ENCODE assay signal across 28 cellular contexts in the genomic region with DNA sequence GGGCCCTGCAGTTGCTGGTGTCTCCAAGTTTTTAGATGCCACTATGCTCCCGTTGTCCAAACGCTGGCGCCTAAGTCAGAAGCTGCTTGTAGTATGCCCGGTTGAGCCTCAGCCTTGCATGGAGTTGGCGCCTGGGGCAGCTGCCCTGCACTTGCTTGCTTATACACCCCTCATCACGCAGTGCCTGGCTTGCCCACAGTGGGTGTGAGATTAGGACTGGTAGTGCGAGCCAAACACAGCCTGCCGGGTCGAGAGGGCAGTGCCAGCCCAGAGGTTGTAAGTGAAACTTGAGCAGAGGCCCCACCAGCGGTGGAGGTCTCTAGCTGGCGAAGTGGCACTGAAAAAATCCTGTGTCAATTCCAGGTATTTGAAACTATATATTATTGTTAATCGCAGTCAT.
"Had no signal": no experiment of that assay in that cellular context is flagged by ENCODE, and none has a peak within 500 bp of the region (broad histone marks: within the 10 kb centered on the region; RNA-seq: fewer than 3 reads in every experiment).

No MANE protein-coding gene starts in this region.

- H3K9me3 Mint-ChIP-seq: dendritic cell treated with granulocyte-macrophage colony-stimulating factor and Interleukin-4, amounts not matched to agents 40 ng/mL and 50 ng/mL, for 4 days had no signal

- H3K4me3 Mint-ChIP-seq: activated CD4-positive, alpha-beta memory T cell treated with anti-CD3 and anti-CD28 coated beads, Interleukin-2, amount 10 ng/mL, durations not matched to agents 7 days and 5 days; activated CD4-positive, alpha-beta T cell treated with anti-CD3 and anti-CD28 coated beads, Interleukin-2, amount 10 ng/mL, durations not matched to agents 7 days and 5 days; activated naive CD4-positive, alpha-beta T cell treated with anti-CD3 and anti-CD28 coated beads, Interleukin-2, amount 10 ng/mL, durations not matched to agents 7 days and 5 days; activated naive CD8-positive, alpha-beta T cell treated with anti-CD3 and anti-CD28 coated beads, Interleukin-2, amount 10 ng/mL, durations not matched to agents 7 days and 5 days; activated T-cell treated with anti-CD3 and anti-CD28 coated beads, Interleukin-2, amount 50 U/mL, for 24 hours; activated T-cell treated with anti-CD3 and anti-CD28 coated beads, Interleukin-2, amount 50 U/mL, for 72 hours; brain; dendritic cell treated with granulocyte-macrophage colony-stimulating factor and Interleukin-4, amounts not matched to agents 40 ng/mL and 50 ng/mL, for 4 days had no signal

- H3K4me1 ChIP-seq: ascending aorta, breast epithelium, colonic mucosa, esophagus squamous epithelium, gastroesophageal sphincter had no signal

- H3K27me3 Mint-ChIP-seq: activated CD4-positive, alpha-beta memory T cell treated with anti-CD3 and anti-CD28 coated beads, Interleukin-2, amount 10 ng/mL, durations not matched to agents 7 days and 5 days; activated CD4-positive, alpha-beta T cell treated with anti-CD3 and anti-CD28 coated beads, Interleukin-2, amount 10 ng/mL, durations not matched to agents 7 days and 5 days; activated naive CD4-positive, alpha-beta T cell treated with anti-CD3 and anti-CD28 coated beads, Interleukin-2, amount 10 ng/mL, durations not matched to agents 7 days and 5 days; activated naive CD8-positive, alpha-beta T cell treated with anti-CD3 and anti-CD28 coated beads, Interleukin-2, amount 10 ng/mL, durations not matched to agents 7 days and 5 days; activated T-cell treated with anti-CD3 and anti-CD28 coated beads, Interleukin-2, amount 50 U/mL, for 24 hours; brain; dendritic cell treated with granulocyte-macrophage colony-stimulating factor and Interleukin-4, amounts not matched to agents 40 ng/mL and 50 ng/mL, for 4 days had no signal

- H3K4me1 Mint-ChIP-seq: activated CD4-positive, alpha-beta memory T cell treated with anti-CD3 and anti-CD28 coated beads, Interleukin-2, amount 10 ng/mL, durations not matched to agents 7 days and 5 days; activated CD4-positive, alpha-beta T cell treated with anti-CD3 and anti-CD28 coated beads, Interleukin-2, amount 10 ng/mL, durations not matched to agents 7 days and 5 days; activated naive CD4-positive, alpha-beta T cell treated with anti-CD3 and anti-CD28 coated beads, Interleukin-2, amount 10 ng/mL, durations not matched to agents 7 days and 5 days; activated naive CD8-positive, alpha-beta T cell treated with anti-CD3 and anti-CD28 coated beads, Interleukin-2, amount 10 ng/mL, durations not matched to agents 7 days and 5 days had no signal

- H3K9me3 ChIP-seq: ascending aorta, breast epithelium, colonic mucosa, esophagus squamous epithelium, gastroesophageal sphincter had no signal

- H3K4me3 ChIP-seq: ascending aorta, breast epithelium, cardiac muscle cell, colonic mucosa, dorsolateral prefrontal cortex, esophagus squamous epithelium, gastroesophageal sphincter had no signal

- ATAC-seq: activated naive CD4-positive, alpha-beta T cell treated with anti-CD3 and anti-CD28 coated beads, Interleukin-2, amount 50 U/mL, for 72 hours; activated T-cell treated with anti-CD3 and anti-CD28 coated beads, Interleukin-2, amount 50 U/mL, for 72 hours; gastroesophageal sphincter had no signal

- H3K36me3 ChIP-seq: breast epithelium, colonic mucosa had no signal

- H3K27me3 ChIP-seq: ascending aorta, breast epithelium, cardiac muscle cell, colonic mucosa, dorsolateral prefrontal cortex, esophagus squamous epithelium, gastroesophageal sphincter had no signal

- H3K27ac ChIP-seq: ascending aorta, breast epithelium, cardiac muscle cell, colonic mucosa, epithelial cell of prostate, esophagus squamous epithelium, gastroesophageal sphincter had no signal

- H3K27ac Mint-ChIP-seq: activated CD4-positive, alpha-beta memory T cell treated with anti-CD3 and anti-CD28 coated beads, Interleukin-2, amount 10 ng/mL, durations not matched to agents 7 days and 5 days; activated CD4-positive, alpha-beta T cell treated with anti-CD3 and anti-CD28 coated beads, Interleukin-2, amount 10 ng/mL, durations not matched to agents 7 days and 5 days; activated naive CD4-positive, alpha-beta T cell treated with anti-CD3 and anti-CD28 coated beads, Interleukin-2, amount 10 ng/mL, durations not matched to agents 7 days and 5 days; activated naive CD8-positive, alpha-beta T cell treated with anti-CD3 and anti-CD28 coated beads, Interleukin-2, amount 10 ng/mL, durations not matched to agents 7 days and 5 days; activated T-cell treated with anti-CD3 and anti-CD28 coated beads, Interleukin-2, amount 50 U/mL, for 24 hours; activated T-cell treated with anti-CD3 and anti-CD28 coated beads, Interleukin-2, amount 50 U/mL, for 72 hours; brain; dendritic cell treated with granulocyte-macrophage colony-stimulating factor and Interleukin-4, amounts not matched to agents 40 ng/mL and 50 ng/mL, for 4 days had no signal

- DNase-seq: activated CD4-positive, alpha-beta memory T cell treated with anti-CD3 and anti-CD28 coated beads, Interleukin-2, amount 10 ng/mL, durations not matched to agents 7 days and 5 days; activated CD4-positive, alpha-beta T cell treated with anti-CD3 and anti-CD28 coated beads for 1 hour; activated CD4-positive, alpha-beta T cell treated with anti-CD3 and anti-CD28 coated beads for 4 hours; activated CD4-positive, alpha-beta T cell treated with anti-CD3 and anti-CD28 coated beads, Interleukin-2, amount 10 ng/mL, durations not matched to agents 7 days and 5 days; activated CD4-positive, alpha-beta T cell treated with anti-CD3 and anti-CD28 coated beads, Interleukin-2, amount 50 U/mL, for 4 hours; activated CD8-positive, alpha-beta memory T cell treated with anti-CD3 and anti-CD28 coated beads, Interleukin-2, amount 50 U/mL, for 48 hours; activated gamma-delta T cell; activated naive CD4-positive, alpha-beta T cell; activated naive CD4-positive, alpha-beta T cell treated with anti-CD3 and anti-CD28 coated beads, Interleukin-2, amount 10 ng/mL, durations not matched to agents 7 days and 5 days; activated naive CD8-positive, alpha-beta T cell treated with anti-CD3 and anti-CD28 coated beads, Interleukin-2, amount 10 ng/mL, durations not matched to agents 7 days and 5 days; activated T-cell treated with anti-CD3 and anti-CD28 coated beads for 4 hours; activated T-cell treated with anti-CD3 and anti-CD28 coated beads, Interleukin-2, amount 50 U/mL, for 24 hours; activated T-cell treated with anti-CD3 and anti-CD28 coated beads, Interleukin-2, amount 50 U/mL, for 72 hours; central memory CD4-positive, alpha-beta T cell; cerebellar nuclear complex; colonic mucosa; dorsolateral prefrontal cortex; effector memory CD4-positive, alpha-beta T cell; esophagus squamous epithelium; foreskin melanocyte had no signal
